ENCODE assay signal across 10 cellular contexts in genomic region chr11:19739872-19740271, GRCh38. TPM values are rescaled to one million over a fixed set of nuclear protein-coding genes. Genes with fewer than 3 reads are reported as not detected.
DNase-seq lines count a peak whose midpoint lies in the region; TF ChIP-seq lines count a peak whose summit lies in the region.
"Had no signal": no experiment of that assay in that cellular context is flagged by ENCODE, and none has a peak within 500 bp of the region (broad histone marks: within the 10 kb centered on the region; RNA-seq: fewer than 3 reads in every experiment).

No MANE protein-coding gene starts in this region.

- H3K9me3 ChIP-seq in HEK293 (ENCODE audit: control insufficient read depth, insufficient read depth, low read depth, low read length), result no peaks in the 10 kb centered on the region
- H3K9me3 ChIP-seq in adrenal gland (replicated peaks in 1 of 3), result no peaks in the 10 kb centered on the region
- H3K9me3 ChIP-seq in left ventricle myocardium inferior (replicated peaks), result no peaks in the 10 kb centered on the region
- no peaks in the 10 kb centered on the region for H3K9me3 ChIP-seq in smooth muscle cell (replicated peaks; ENCODE audit: low read depth)

- H3K4me1 ChIP-seq in HEK293 (ENCODE audit: control insufficient read depth, insufficient read depth, low read length) (no peaks in the 10 kb centered on the region), adrenal gland (replicated peaks in 1 of 2) (peaks cover 0 to 6% of the 10 kb centered on the region in 2 donors), left ventricle myocardium inferior (peaks cover 75% of the 10 kb centered on the region), smooth muscle cell (ENCODE audit: low read depth) (peaks cover 8% of the 10 kb centered on the region)

- H3K4me3 Mint-ChIP-seq in activated T-helper 2 cell treated with anti-CD3 and anti-CD28 coated beads, Interferon-gamma antibody, Interleukin-2, Interleukin-4, amounts not matched to agents 10 μg/mL and 5 μg/mL and 100 μg/mL, durations not matched to agents 14 hours and 24 hours and 36 hours (ENCODE audit: low read depth), result no peak overlapping the region
- H3K4me3 Mint-ChIP-seq in activated naive CD4-positive, alpha-beta T cell treated with anti-CD3 and anti-CD28 coated beads for 36 hours, result no peak overlapping the region
- H3K4me3 Mint-ChIP-seq: dendritic cell treated with granulocyte-macrophage colony-stimulating factor and Interleukin-4, amounts not matched to agents 40 ng/mL and 50 ng/mL, for 4 days; stimulated activated naive B cell treated with anti-CD40 and anti-IgM and Interleukin-4, amounts not matched to agents 10 μg/mL and 1 μg/mL and 100 μg/mL, for 72 hours had no signal

- H3K4me3 ChIP-seq in HEK293 (ENCODE audit: low read depth, low read length), result no peak overlapping the region
- H3K4me3 ChIP-seq in adrenal gland, result no peak overlapping the region
- H3K4me3 ChIP-seq in left ventricle myocardium inferior, result no peak overlapping the region
- H3K4me3 ChIP-seq in smooth muscle cell, result no peak overlapping the region

- H3K27ac ChIP-seq in HEK293 (ENCODE audit: extremely low read depth, low read depth, low read length) (no peak overlapping the region), adrenal gland (peak overlapping the region in 1 of 5 donors; percentile 50), left ventricle myocardium inferior (replicated peaks) (no peak overlapping the region), smooth muscle cell (ENCODE audit: low read depth) (no peak overlapping the region)

- CTCF ChIA-PET in HEK293 (lab: Yijun Ruan, JAX), result interaction anchor here (0.6 to 2.7 kb wide), 7 partner anchors 20 to 429 kb away, joined by 3 to 14 read pairs (median 4); no protein-coding TSS in a partner anchor
- CTCF ChIA-PET in activated naive CD4-positive, alpha-beta T cell treated with anti-CD3 and anti-CD28 coated beads for 36 hours (lab: Charles Lee), result interaction anchor here (0.8 kb wide), 1 partner anchor 177 kb away, joined by 4 read pairs; no protein-coding TSS in a partner anchor

- H3K27me3 Mint-ChIP-seq in activated T-helper 2 cell treated with anti-CD3 and anti-CD28 coated beads, Interferon-gamma antibody, Interleukin-2, Interleukin-4, amounts not matched to agents 10 μg/mL and 5 μg/mL and 100 μg/mL, durations not matched to agents 14 hours and 24 hours and 36 hours (ENCODE audit: low read depth), result peaks cover 9% of the 10 kb centered on the region
- H3K27me3 Mint-ChIP-seq in activated naive CD4-positive, alpha-beta T cell treated with anti-CD3 and anti-CD28 coated beads for 36 hours (ENCODE audit: low read depth), result peaks cover 2% of the 10 kb centered on the region

- DNase-seq in adrenal gland, result peak in 2 of 7 donors; percentile 13 to 35
- DNase-seq in left ventricle myocardium inferior, result no peak
- no peak for DNase-seq in smooth muscle cell (lab: John Stamatoyannopoulos, UW; ENCODE audit: unreplicated experiment)
- no peak for DNase-seq in NCI-H526 treated with DMSO at 0.1 percent for 48 hours (lab: John Stamatoyannopoulos, UW)
- DNase-seq in activated T-helper 2 cell treated with anti-CD3 and anti-CD28 coated beads, Interferon-gamma antibody, Interleukin-2, Interleukin-4, amounts not matched to agents 10 μg/mL and 5 μg/mL and 100 μg/mL, durations not matched to agents 14 hours and 24 hours and 36 hours (ENCODE audit: low spot score), result no peak
- DNase-seq in activated naive CD4-positive, alpha-beta T cell treated with anti-CD3 and anti-CD28 coated beads for 36 hours, result no peak
- DNase-seq: small intestine; stimulated activated naive B cell treated with anti-CD40 and anti-IgM and Interleukin-4, amounts not matched to agents 10 μg/mL and 1 μg/mL and 100 μg/mL, for 72 hours had no signal

- H3K36me3 Mint-ChIP-seq in activated T-helper 2 cell treated with anti-CD3 and anti-CD28 coated beads, Interferon-gamma antibody, Interleukin-2, Interleukin-4, amounts not matched to agents 10 μg/mL and 5 μg/mL and 100 μg/mL, durations not matched to agents 14 hours and 24 hours and 36 hours (ENCODE audit: low read depth), result no peaks in the 10 kb centered on the region
- H3K36me3 Mint-ChIP-seq in activated naive CD4-positive, alpha-beta T cell treated with anti-CD3 and anti-CD28 coated beads for 36 hours (ENCODE audit: low read depth), result no peaks in the 10 kb centered on the region
- H3K36me3 Mint-ChIP-seq: stimulated activated naive B cell treated with anti-CD40 and anti-IgM and Interleukin-4, amounts not matched to agents 10 μg/mL and 1 μg/mL and 100 μg/mL, for 72 hours had no signal

- H3K27me3 ChIP-seq in adrenal gland (no peaks in the 10 kb centered on the region), left ventricle myocardium inferior (ENCODE audit: low read depth) (no peaks in the 10 kb centered on the region), smooth muscle cell (ENCODE audit: low read depth) (no peaks in the 10 kb centered on the region)

- TF ChIP-seq CTCF in HEK293 (tag by site-specific recombination; IDR thresholded peaks at IDR 0.05) (no peak), adrenal gland (IDR thresholded peaks at IDR 0.05) (peak in 4 of 6 experiments; percentile 19 to 26 (median 22)), left ventricle myocardium inferior (IDR thresholded peaks at IDR 0.05; ENCODE audit: borderline replicate concordance) (peak; percentile 54), smooth muscle cell (IDR thresholded peaks at IDR 0.05; ENCODE audit: borderline replicate concordance, insufficient read depth, poor library complexity, severe bottlenecking) (peak; percentile 40)

- H3F3A ChIP-seq in smooth muscle cell (ENCODE audit: low read depth), result peaks cover 3% of the 10 kb centered on the region

- no peak overlapping the region for H3K4me2 ChIP-seq in smooth muscle cell

- POLR2A ChIA-PET in HEK293 (lab: Yijun Ruan, JAX), result no interaction called here

- H2AFZ ChIP-seq in smooth muscle cell (ENCODE audit: low read depth), result no peak overlapping the region

- H3K27ac Mint-ChIP-seq in activated T-helper 2 cell treated with anti-CD3 and anti-CD28 coated beads, Interferon-gamma antibody, Interleukin-2, Interleukin-4, amounts not matched to agents 10 μg/mL and 5 μg/mL and 100 μg/mL, durations not matched to agents 14 hours and 24 hours and 36 hours, result no peak overlapping the region
- H3K27ac Mint-ChIP-seq in activated naive CD4-positive, alpha-beta T cell treated with anti-CD3 and anti-CD28 coated beads for 36 hours, result no peak overlapping the region
- H3K27ac Mint-ChIP-seq: dendritic cell treated with granulocyte-macrophage colony-stimulating factor and Interleukin-4, amounts not matched to agents 40 ng/mL and 50 ng/mL, for 4 days; stimulated activated naive B cell treated with anti-CD40 and anti-IgM and Interleukin-4, amounts not matched to agents 10 μg/mL and 1 μg/mL and 100 μg/mL, for 72 hours had no signal

- H4K20me1 ChIP-seq in smooth muscle cell (ENCODE audit: low read depth), result no peaks in the 10 kb centered on the region

- WGBS in adrenal gland, 4 donors, result 86 to 93% (median 87%) methylated on average over 4 of the region's 4 CpGs
- WGBS in smooth muscle cell (ENCODE audit: low lambda C conversion rate), result 69% methylated on average over 4 of the region's 4 CpGs

- TF ChIP-seq POLR2A in adrenal gland (IDR thresholded peaks at IDR 0.05), result no peak

- no peaks in the 10 kb centered on the region for H3K4me1 Mint-ChIP-seq in activated T-helper 2 cell treated with anti-CD3 and anti-CD28 coated beads, Interferon-gamma antibody, Interleukin-2, Interleukin-4, amounts not matched to agents 10 μg/mL and 5 μg/mL and 100 μg/mL, durations not matched to agents 14 hours and 24 hours and 36 hours (ENCODE audit: low read depth)
- no peaks in the 10 kb centered on the region for H3K4me1 Mint-ChIP-seq in activated naive CD4-positive, alpha-beta T cell treated with anti-CD3 and anti-CD28 coated beads for 36 hours (ENCODE audit: low read depth)
- H3K4me1 Mint-ChIP-seq: stimulated activated naive B cell treated with anti-CD40 and anti-IgM and Interleukin-4, amounts not matched to agents 10 μg/mL and 1 μg/mL and 100 μg/mL, for 72 hours had no signal

- no peaks in the 10 kb centered on the region for H3K9me3 Mint-ChIP-seq in activated T-helper 2 cell treated with anti-CD3 and anti-CD28 coated beads, Interferon-gamma antibody, Interleukin-2, Interleukin-4, amounts not matched to agents 10 μg/mL and 5 μg/mL and 100 μg/mL, durations not matched to agents 14 hours and 24 hours and 36 hours
- H3K9me3 Mint-ChIP-seq in activated naive CD4-positive, alpha-beta T cell treated with anti-CD3 and anti-CD28 coated beads for 36 hours, result no peaks in the 10 kb centered on the region
- H3K9me3 Mint-ChIP-seq: dendritic cell treated with granulocyte-macrophage colony-stimulating factor and Interleukin-4, amounts not matched to agents 40 ng/mL and 50 ng/mL, for 4 days; stimulated activated naive B cell treated with anti-CD40 and anti-IgM and Interleukin-4, amounts not matched to agents 10 μg/mL and 1 μg/mL and 100 μg/mL, for 72 hours had no signal

- no peak overlapping the region for H3K9ac ChIP-seq in smooth muscle cell (ENCODE audit: low read depth)

- intact Hi-C loops in adrenal gland (cut with DNase I) (loop anchor here (10.0 kb wide), 3 partner anchors 165 to 665 kb away; no protein-coding TSS in a partner anchor), left ventricle myocardium inferior (cut with micrococcal nuclease) (no loop called here)
- intact Hi-C loops in activated T-helper 2 cell treated with anti-CD3 and anti-CD28 coated beads, Interferon-gamma antibody, Interleukin-2, Interleukin-4, amounts not matched to agents 10 μg/mL and 5 μg/mL and 100 μg/mL, durations not matched to agents 14 hours and 24 hours and 36 hours (cut with micrococcal nuclease), result no loop called here
- intact Hi-C loops in activated naive CD4-positive, alpha-beta T cell treated with anti-CD3 and anti-CD28 coated beads for 36 hours (cut with micrococcal nuclease), result loop anchor here (5.0 to 10.0 kb wide), 2 partner anchors 425 to 483 kb away; no protein-coding TSS in a partner anchor

- H3K79me2 ChIP-seq in smooth muscle cell (ENCODE audit: low read depth), result no peaks in the 10 kb centered on the region

- H3K36me3 ChIP-seq in HEK293 (ENCODE audit: control insufficient read depth in 2 of 2, insufficient read depth in 1 of 2, low read length in 2 of 2), result no peaks in the 10 kb centered on the region
- H3K36me3 ChIP-seq in adrenal gland (replicated peaks in 1 of 2), result no peaks in the 10 kb centered on the region
- H3K36me3 ChIP-seq in left ventricle myocardium inferior, result no peaks in the 10 kb centered on the region
- no peaks in the 10 kb centered on the region for H3K36me3 ChIP-seq in smooth muscle cell (ENCODE audit: low read depth)

TF ChIP-seq in HEK293, 187 proteins besides CTCF, POLR2A, EP300 and RAD21 (continues in another document):
- no peak for TF ChIP-seq ZNF394 (tag by site-specific recombination; IDR thresholded peaks at IDR 0.05; ENCODE audit: borderline replicate concordance)

RNA-seq across cellular contexts. Expression of gene NAV2, which starts 27.2 kb away (rescaled TPM):
- total RNA-seq in adrenal gland, result 1 to 10 TPM; 2.1 to 7.9 (median 6.1) TPM
- polyA plus RNA-seq in adrenal gland, result 1 to 10 TPM; 1.6 to 5.1 (median 1.7) TPM
- 14.3 TPM for total RNA-seq in left ventricle myocardium inferior
- 44.2 and 67.5 TPM in 2 replicates for total RNA-seq in smooth muscle cell
- 14.1 and 33.2 TPM in 2 replicates for polyA plus RNA-seq in smooth muscle cell
- total RNA-seq in activated T-helper 2 cell treated with anti-CD3 and anti-CD28 coated beads, Interferon-gamma antibody, Interleukin-2, Interleukin-4, amounts not matched to agents 10 μg/mL and 5 μg/mL and 100 μg/mL, durations not matched to agents 14 hours and 24 hours and 36 hours, result 0.02 and 0.39 TPM in 2 replicates
- under 1 TPM; 0.20 to 0.41 TPM for total RNA-seq in activated naive CD4-positive, alpha-beta T cell treated with anti-CD3 and anti-CD28 coated beads for 36 hours

Comparison
In these comparisons a context has a peak if more than half of its experiments do, and no peak if none do; other contexts are left out.
1. intact Hi-C loops: an anchor here in adrenal gland (10.0 kb wide) and activated naive CD4-positive, alpha-beta T cell treated with anti-CD3 and anti-CD28 coated beads for 36 hours (5.0 to 10.0 kb wide); none called in left ventricle myocardium inferior and activated T-helper 2 cell treated with anti-CD3 and anti-CD28 coated beads, Interferon-gamma antibody, Interleukin-2, Interleukin-4, amounts not matched to agents 10 μg/mL and 5 μg/mL and 100 μg/mL, durations not matched to agents 14 hours and 24 hours and 36 hours.